In genomic region chr4:658681-659667, GRCh38 we compare ENCODE assay signal across 14 cellular contexts.
"Had no signal": no experiment of that assay in that cellular context is flagged by ENCODE, and none has a peak within 500 bp of the region (broad histone marks: within the 10 kb centered on the region; RNA-seq: fewer than 3 reads in every experiment).

No MANE protein-coding gene starts in this region.

- H3K4me3 ChIP-seq: esophagus squamous epithelium, right lobe of liver, upper lobe of left lung had no signal

- H3K27me3 Mint-ChIP-seq: activated CD4-positive, alpha-beta memory T cell treated with anti-CD3 and anti-CD28 coated beads, Interleukin-2, amount 10 ng/mL, durations not matched to agents 7 days and 5 days; stimulated activated naive B cell treated with anti-CD40 and anti-IgM and Interleukin-4, amounts not matched to agents 10 μg/mL and 1 μg/mL and 100 μg/mL, for 72 hours had no signal

- H3K4me1 ChIP-seq: right lobe of liver had no signal

- DNase-seq: activated CD4-positive, alpha-beta memory T cell treated with anti-CD3 and anti-CD28 coated beads, Interleukin-2, amount 10 ng/mL, durations not matched to agents 7 days and 5 days; activated CD4-positive, alpha-beta T cell treated with anti-CD3 and anti-CD28 coated beads for 1 hour; activated CD8-positive, alpha-beta memory T cell treated with anti-CD3 and anti-CD28 coated beads, Interleukin-2, amount 50 U/mL, for 48 hours; activated naive CD4-positive, alpha-beta T cell treated with Interleukin-2 at 50 U/mL for 16 hours; brain microvascular endothelial cell; esophagus squamous epithelium; foreskin fibroblast; stimulated activated CD4-positive, alpha-beta T cell treated with anti-CD3 and anti-CD28 coated beads, Interleukin-2, amount 100 ng/mL, for 24 hours; stimulated activated naive B cell treated with anti-CD40 and anti-IgM and Interleukin-4, amounts not matched to agents 10 μg/mL and 1 μg/mL and 100 μg/mL, for 72 hours had no signal

- H3K27ac Mint-ChIP-seq: activated CD4-positive, alpha-beta memory T cell treated with anti-CD3 and anti-CD28 coated beads, Interleukin-2, amount 10 ng/mL, durations not matched to agents 7 days and 5 days; stimulated activated naive B cell treated with anti-CD40 and anti-IgM and Interleukin-4, amounts not matched to agents 10 μg/mL and 1 μg/mL and 100 μg/mL, for 72 hours had no signal

- H3K27ac ChIP-seq: brain microvascular endothelial cell, esophagus squamous epithelium, right lobe of liver, upper lobe of left lung had no signal

- FAIRE-seq: islet of Langerhans had no signal

- H3K4me3 Mint-ChIP-seq: activated CD4-positive, alpha-beta memory T cell treated with anti-CD3 and anti-CD28 coated beads, Interleukin-2, amount 10 ng/mL, durations not matched to agents 7 days and 5 days; stimulated activated naive B cell treated with anti-CD40 and anti-IgM and Interleukin-4, amounts not matched to agents 10 μg/mL and 1 μg/mL and 100 μg/mL, for 72 hours; T-helper 2 cell treated with Interferon-gamma antibody and Interleukin-4, amounts not matched to agents 5 μg/mL and 100 μg/mL, for 36 hours had no signal

- H3K36me3 ChIP-seq: brain microvascular endothelial cell, esophagus squamous epithelium, right lobe of liver, upper lobe of left lung had no signal

- ATAC-seq: left lobe of liver; right lobe of liver; stimulated activated naive B cell treated with anti-CD40 and anti-IgM and Interleukin-4, amounts not matched to agents 10 μg/mL and 1 μg/mL and 100 μg/mL, for 72 hours had no signal

- H3K9me3 ChIP-seq: esophagus squamous epithelium, right lobe of liver, upper lobe of left lung had no signal

- H3K27me3 ChIP-seq: right lobe of liver, upper lobe of left lung had no signal
